23 cellular contexts compared by ENCODE assay signal in the genomic region with DNA sequence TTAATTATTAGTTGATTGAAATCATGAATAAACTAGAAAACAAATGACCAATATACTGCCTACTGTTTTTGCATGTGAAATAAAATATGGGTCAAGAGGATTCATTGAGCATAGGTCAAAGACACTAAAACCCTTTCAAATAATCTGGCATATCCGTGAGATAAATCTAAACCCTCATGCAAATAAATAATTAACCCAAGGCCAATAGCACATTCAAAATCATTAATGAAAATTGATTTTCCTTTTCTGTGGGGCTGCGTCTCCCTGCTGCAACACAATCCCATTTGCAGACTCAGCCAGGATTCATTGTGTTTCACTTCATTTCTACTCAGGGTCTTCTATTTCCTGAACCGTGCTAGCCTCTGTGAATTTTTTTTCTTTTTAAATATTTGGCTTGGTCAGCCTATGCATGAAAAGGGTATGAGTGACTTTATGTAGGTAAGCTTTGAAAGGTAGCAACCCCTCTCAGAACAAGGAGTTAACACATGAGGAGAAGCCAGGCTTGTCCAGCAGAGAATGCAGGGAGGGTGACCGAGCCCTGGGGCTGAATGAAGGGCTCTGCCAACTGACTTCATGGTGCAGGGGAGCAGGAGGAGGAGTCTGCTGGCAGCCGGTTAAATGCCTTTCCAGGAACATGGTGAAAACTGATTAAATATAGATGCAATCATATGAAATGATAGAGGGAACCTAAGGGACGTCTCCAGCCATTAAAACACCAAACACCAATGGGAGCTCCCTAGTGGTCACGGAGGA. TPM values are rescaled to one million over a fixed set of nuclear protein-coding genes. Genes with fewer than 3 reads are reported as not detected.
"Had no signal": no experiment of that assay in that cellular context is flagged by ENCODE, and none has a peak within 500 bp of the region (broad histone marks: within the 10 kb centered on the region; RNA-seq: fewer than 3 reads in every experiment).

No MANE protein-coding gene starts in this region.

- ATAC-seq: activated CD4-positive, alpha-beta T cell treated with anti-CD3 and anti-CD28 coated beads for 36 hours; gastroesophageal sphincter; stimulated activated naive CD8-positive, alpha-beta T cell treated with anti-CD3 and anti-CD28 coated beads, Interleukin-15, amount 100 ng/mL, for 72 hours; T-cell had no signal

- H3K4me3 ChIP-seq: cardiac muscle cell, gastroesophageal sphincter, lung, sigmoid colon, testis, uterus had no signal

- H3K27ac ChIP-seq: cardiac muscle cell, gastroesophageal sphincter, neutrophil, sigmoid colon, testis, uterus, WERI-Rb-1 had no signal

- H3K27me3 ChIP-seq: cardiac muscle cell, gastroesophageal sphincter, neutrophil, sigmoid colon, testis, uterus had no signal

- H3K27me3 Mint-ChIP-seq: activated CD4-positive, alpha-beta memory T cell treated with anti-CD3 and anti-CD28 coated beads, Interleukin-2, amount 10 ng/mL, durations not matched to agents 7 days and 5 days; activated CD4-positive, alpha-beta T cell treated with anti-CD3 and anti-CD28 coated beads for 36 hours; activated naive CD8-positive, alpha-beta T cell; naive B cell; stimulated activated naive CD8-positive, alpha-beta T cell treated with anti-CD3 and anti-CD28 coated beads, Interleukin-15, amount 100 ng/mL, for 72 hours; T-cell had no signal

- H3K36me3 Mint-ChIP-seq: activated naive CD8-positive, alpha-beta T cell; naive B cell; T-cell had no signal

- H3K4me1 ChIP-seq: testis, uterus had no signal

- H3K4me1 Mint-ChIP-seq: activated CD4-positive, alpha-beta memory T cell treated with anti-CD3 and anti-CD28 coated beads, Interleukin-2, amount 10 ng/mL, durations not matched to agents 7 days and 5 days; activated CD4-positive, alpha-beta T cell treated with anti-CD3 and anti-CD28 coated beads for 36 hours; naive B cell; stimulated activated naive CD8-positive, alpha-beta T cell treated with anti-CD3 and anti-CD28 coated beads, Interleukin-15, amount 100 ng/mL, for 72 hours had no signal

- H3K4me3 Mint-ChIP-seq: activated CD4-positive, alpha-beta memory T cell treated with anti-CD3 and anti-CD28 coated beads, Interleukin-2, amount 10 ng/mL, durations not matched to agents 7 days and 5 days; activated CD4-positive, alpha-beta T cell treated with anti-CD3 and anti-CD28 coated beads for 36 hours; activated naive CD8-positive, alpha-beta T cell; naive B cell; stimulated activated naive CD8-positive, alpha-beta T cell treated with anti-CD3 and anti-CD28 coated beads, Interleukin-15, amount 100 ng/mL, for 72 hours; T-cell had no signal

- H3K27ac Mint-ChIP-seq: activated CD4-positive, alpha-beta memory T cell treated with anti-CD3 and anti-CD28 coated beads, Interleukin-2, amount 10 ng/mL, durations not matched to agents 7 days and 5 days; activated CD4-positive, alpha-beta T cell treated with anti-CD3 and anti-CD28 coated beads for 36 hours; activated naive CD8-positive, alpha-beta T cell; T-cell had no signal

- H3K9me3 Mint-ChIP-seq: activated CD4-positive, alpha-beta memory T cell treated with anti-CD3 and anti-CD28 coated beads, Interleukin-2, amount 10 ng/mL, durations not matched to agents 7 days and 5 days; T-cell had no signal

- H3K36me3 ChIP-seq: cardiac muscle cell, gastroesophageal sphincter, neutrophil, sigmoid colon, uterus, WERI-Rb-1 had no signal

- H3K9me3 ChIP-seq: gastroesophageal sphincter, neutrophil, sigmoid colon, testis, uterus had no signal

- DNase-seq: activated CD4-positive, alpha-beta memory T cell treated with anti-CD3 and anti-CD28 coated beads, Interleukin-2, amount 10 ng/mL, durations not matched to agents 7 days and 5 days; activated CD4-positive, alpha-beta T cell treated with anti-CD3 and anti-CD28 coated beads for 36 hours; activated gamma-delta T cell; activated T-cell treated with anti-CD3 and anti-CD28 coated beads, Interleukin-2, amount 50 U/mL, for 48 hours; amygdala; effector CD4-positive, alpha-beta T cell; kidney; naive B cell; posterior cingulate gyrus; sigmoid colon; stimulated activated CD4-positive, alpha-beta T cell treated with anti-CD3 and anti-CD28 coated beads, Interleukin-12 subunit alpha, Interleukin-12 subunit beta, amount 100 ng/mL, for 4 hours; stimulated activated naive CD8-positive, alpha-beta T cell treated with anti-CD3 and anti-CD28 coated beads, Interleukin-15, amount 100 ng/mL, for 72 hours; T-cell; T1000; testis; uterus; WERI-Rb-1 had no signal

RNA-seq across cellular contexts. Expression of a gene that starts 10.3 kb away (rescaled TPM):
- total RNA-seq: activated CD4-positive, alpha-beta memory T cell treated with anti-CD3 and anti-CD28 coated beads, Interleukin-2, amount 10 ng/mL, durations not matched to agents 7 days and 5 days; activated CD4-positive, alpha-beta T cell treated with anti-CD3 and anti-CD28 coated beads for 36 hours; cardiac muscle cell; endothelial cell of umbilical vein; gastroesophageal sphincter; kidney; sigmoid colon; T-cell; uterus had no signal
- polyA plus RNA-seq: cardiac muscle cell, endothelial cell of umbilical vein, lung, sigmoid colon had no signal
